ENCODE assay signal across 8 cellular contexts in genomic region chr5:95835682-95836405, GRCh38. TPM values are rescaled to one million over a fixed set of nuclear protein-coding genes. Genes with fewer than 3 reads are reported as not detected.
DNase-seq lines count a peak whose midpoint lies in the region; ATAC-seq and TF ChIP-seq lines count a peak whose summit lies in the region.

No MANE protein-coding gene starts in this region.

- in situ Hi-C loops in GM13977 (cut with MboI; ENCODE audit: low pct_unique_long_range_greater_than_20kb, low sequenced_read_pairs, unreplicated experiment), result no loop called here

- H3K27ac ChIP-seq in KOPT-K1 (ENCODE audit: low read depth, low read length, poor library complexity, severe bottlenecking) (peak overlapping the region; percentile 79), caudate nucleus (ENCODE audit: low read depth, low read length) (peak overlapping the region; percentile 61)

- H3K36me3 ChIP-seq in KOPT-K1 (ENCODE audit: insufficient read depth, low read length), result no peaks in the 10 kb centered on the region

- peak overlapping the region; percentile 68 to 98 (median 90) for H3K4me3 Mint-ChIP-seq in naive B cell

- no peaks in the 10 kb centered on the region for H3K27me3 Mint-ChIP-seq in naive B cell

- no peaks in the 10 kb centered on the region for H3K9me3 Mint-ChIP-seq in naive B cell

- DNase-seq in AML-193 (lab: John Stamatoyannopoulos, UW) (peak; percentile 38 to 53), caudate nucleus (lab: John Stamatoyannopoulos, UW) (no peak), naive B cell (no peak), SHP77 treated with DMSO at 0.1 percent for 48 hours (lab: John Stamatoyannopoulos, UW) (no peak), GM13977 (ENCODE audit: low spot score) (no peak)
- no peak for DNase-seq in central memory CD4-positive, alpha-beta T cell

- H3K9me3 ChIP-seq in KOPT-K1 (ENCODE audit: insufficient read depth, low read length, poor library complexity, severe bottlenecking), result no peaks in the 10 kb centered on the region

- ATAC-seq in naive B cell (ENCODE audit: low read depth in 2 of 2), result no peak
- no peak for ATAC-seq in GM18868 (IDR thresholded peaks at IDR 0.05; ENCODE audit: unreplicated experiment)

- H3K4me1 Mint-ChIP-seq in naive B cell, result peaks cover 35 to 67% (median 65%) of the 10 kb centered on the region in 3 donors

- no peak for TF ChIP-seq CTCF in GM13977 (IDR thresholded peaks at IDR 0.05; ENCODE audit: extremely low read depth, insufficient read depth, missing control alignments)

- H3K27ac Mint-ChIP-seq in naive B cell, result peak overlapping the region; percentile 10 to 94 (median 74)

- no peaks in the 10 kb centered on the region for H3K36me3 Mint-ChIP-seq in naive B cell

RNA-seq across cellular contexts. Expression of gene GLRX, which starts 13.3 kb away (rescaled TPM):
- 100 to 1,000 TPM in 1 of 6 donors, 10 to 100 TPM in 5; 57.4 to 104 (median 77.4) TPM for polyA plus RNA-seq in naive B cell (ENCODE audit: low read depth in 6 of 6)

Comparison
In these comparisons a context has a peak if more than half of its experiments do, and no peak if none do; other contexts are left out.
1. DNase-seq: peak in AML-193 (2 of 2); none in caudate nucleus (0 of 61), naive B cell (single experiment), SHP77 treated with DMSO at 0.1 percent for 48 hours (single experiment), GM13977 (single experiment) and central memory CD4-positive, alpha-beta T cell (single experiment).